ENCODE assay signal across 9 cellular contexts in genomic region chr9:113558632-113559502, GRCh38.
A peak's percentile ranks its signal among the peaks of the same experiment; 100 is the strongest.
DNase-seq lines count a peak whose midpoint lies in the region; ATAC-seq and TF ChIP-seq lines count a peak whose summit lies in the region.
"Had no signal": no experiment of that assay in that cellular context is flagged by ENCODE, and none has a peak within 500 bp of the region (broad histone marks: within the 10 kb centered on the region; RNA-seq: fewer than 3 reads in every experiment).

No MANE protein-coding gene starts in this region.

- H3K36me3 Mint-ChIP-seq in chondrocyte (ENCODE audit: low read depth), result no peaks in the 10 kb centered on the region

- H3K4me1 Mint-ChIP-seq in chondrocyte (ENCODE audit: low read depth), result peaks cover 52% of the 10 kb centered on the region

- peak overlapping the region; percentile 57 for H3K27ac ChIP-seq in substantia nigra (ENCODE audit: low read depth, low read length, poor library complexity, severe bottlenecking)

- TF ChIP-seq CTCF in chondrocyte (IDR thresholded peaks at IDR 0.05), result no peak

- intact Hi-C loops in left colon (cut with DNase I, micrococcal nuclease), result no loop called here

- ATAC-seq in left colon (peak; percentile 59), HG03342 (IDR thresholded peaks at IDR 0.05; ENCODE audit: unreplicated experiment) (no peak)

- H3K27me3 Mint-ChIP-seq in chondrocyte (ENCODE audit: low read depth), result no peaks in the 10 kb centered on the region

- peak overlapping the region; percentile 41 for H3K27ac Mint-ChIP-seq in chondrocyte (ENCODE audit: unreplicated experiment)

- H3K4me3 Mint-ChIP-seq in chondrocyte (ENCODE audit: unreplicated experiment), result no peak overlapping the region

- H3K9me3 Mint-ChIP-seq in chondrocyte (ENCODE audit: low read depth), result no peaks in the 10 kb centered on the region

- peak; percentile 69 for DNase-seq in NCI-H2029 (lab: John Stamatoyannopoulos, UW)
- DNase-seq in chondrocyte (ENCODE audit: low spot score), result no peak
- DNase-seq in left colon, result peak; percentile 59
- DNase-seq in substantia nigra (lab: John Stamatoyannopoulos, UW), result peak in 19 of 49 donors; percentile 20 to 78 (median 38)
- no peak for DNase-seq in activated CD4-positive, CD25-positive, alpha-beta regulatory T cell treated with anti-CD3 and anti-CD28 coated beads, Interleukin-2, amount 50 U/mL, for 72 hours
- DNase-seq in DMS114 treated with DMSO at 0.1 percent for 48 hours (lab: John Stamatoyannopoulos, UW; ENCODE audit: unreplicated experiment), result no peak
- no peak for DNase-seq in medulla oblongata (ENCODE audit: extremely low spot score)
- DNase-seq: NCI-H226 had no signal

Comparison
In these comparisons a context has a peak if more than half of its experiments do, and no peak if none do; other contexts are left out.
1. DNase-seq: peak in NCI-H2029 (single experiment) and left colon (2 of 2); none in chondrocyte (single experiment), activated CD4-positive, CD25-positive, alpha-beta regulatory T cell treated with anti-CD3 and anti-CD28 coated beads, Interleukin-2, amount 50 U/mL, for 72 hours (single experiment), DMS114 treated with DMSO at 0.1 percent for 48 hours (single experiment) and medulla oblongata (single experiment).